Comparison of ENCODE assay signal across 8 cellular contexts in the genomic region with DNA sequence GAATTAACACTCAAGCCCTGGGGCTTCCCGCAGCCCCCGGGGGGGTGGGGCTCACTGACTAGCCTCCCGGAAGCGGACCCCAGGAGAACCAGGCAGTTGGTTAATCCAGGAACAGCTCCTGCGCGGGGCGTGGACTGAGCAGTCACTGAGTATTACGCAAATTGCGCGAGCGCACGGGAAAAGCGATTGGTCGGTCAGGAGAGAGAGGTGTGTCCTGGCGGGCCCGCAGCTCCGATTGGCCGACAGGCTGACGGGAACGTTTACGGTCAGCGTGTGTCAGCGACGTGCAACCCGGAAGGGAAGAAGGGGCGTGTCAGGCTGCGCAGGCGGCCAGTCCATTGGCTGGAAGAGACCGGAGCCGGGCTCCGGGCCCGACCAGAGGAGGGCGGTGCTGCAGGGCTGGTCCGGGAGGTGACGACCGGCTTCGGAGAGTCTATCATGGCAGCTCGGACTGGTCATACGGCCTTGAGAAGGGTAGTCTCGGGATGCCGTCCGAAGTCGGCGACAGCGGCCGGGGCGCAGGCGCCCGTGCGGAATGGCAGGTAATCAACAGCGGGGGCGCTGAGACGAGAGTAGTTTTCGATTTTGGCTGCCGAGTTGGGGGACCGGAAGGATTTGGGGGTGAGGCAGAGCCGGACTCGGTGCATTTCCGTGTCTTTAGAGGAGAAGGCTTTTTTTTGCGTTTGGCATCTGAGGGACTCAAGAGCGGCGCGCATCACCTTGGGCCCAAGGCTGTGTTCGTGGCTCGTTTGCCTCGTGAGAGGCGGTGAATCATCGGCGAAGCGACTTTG. TPM values are rescaled to one million over a fixed set of nuclear protein-coding genes. Genes with fewer than 3 reads are reported as not detected.
DNase-seq lines count a peak whose midpoint lies in the region; FAIRE-seq and TF ChIP-seq lines count a peak whose summit lies in the region.

A gene (plus strand): TSS at position 430 of the 791 bp plus-strand sequence. CDS start 9 bp downstream, at position 439.

- TF ChIP-seq CTCF in HFF-Myc (IDR thresholded peaks at IDR 0.05; ENCODE audit: low read depth, low read length, missing control alignments) (peak; percentile 21), subcutaneous adipose tissue (IDR thresholded peaks at IDR 0.05; ENCODE audit: low read depth) (no peak)

- WGBS in neuronal stem cell (ENCODE audit: extremely low coverage in 2 of 2, insufficient read length in 2 of 2, insufficient replicate concordance in 1 of 2), 2 donors = no CpG with 5 or more reads among the region's 70 CpGs

- no peak within 1 kb of the TSS for H3K23ac ChIP-seq in neuronal stem cell (ENCODE audit: low read depth, low read length, poor library complexity)

- peaks cover 13% of the 10 kb centered on the region for H3K36me3 Mint-ChIP-seq in activated naive CD4-positive, alpha-beta T cell treated with anti-CD3 and anti-CD28 coated beads for 36 hours (ENCODE audit: low read depth)

- no peaks in the 10 kb centered on the region for H3K27me3 ChIP-seq in neuronal stem cell (ENCODE audit: control insufficient read depth in 3 of 3, insufficient read depth in 3 of 3, low read depth in 1 of 3, low read length in 3 of 3)

- H3K36me3 ChIP-seq in neuronal stem cell (replicated peaks in 1 of 2; ENCODE audit: control insufficient read depth in 2 of 2, insufficient read depth in 2 of 2, low read length in 2 of 2) = no peaks in the 10 kb centered on the region

- H3K27ac ChIP-seq in neuronal stem cell (replicated peaks; ENCODE audit: low read length) = peak within 1 kb of the TSS; percentile 83

- H2AFZ ChIP-seq in neuronal stem cell (ENCODE audit: low read length) = peak within 1 kb of the TSS; percentile 93

- peaks cover 45% of the 10 kb centered on the region for H3K4me1 Mint-ChIP-seq in activated naive CD4-positive, alpha-beta T cell treated with anti-CD3 and anti-CD28 coated beads for 36 hours (ENCODE audit: low read depth)

- peak within 1 kb of the TSS; percentile 100 for H3K4me3 Mint-ChIP-seq in activated naive CD4-positive, alpha-beta T cell treated with anti-CD3 and anti-CD28 coated beads for 36 hours

- H3K4me1 ChIP-seq in neuronal stem cell (ENCODE audit: control insufficient read depth in 2 of 2, insufficient read depth in 1 of 2, low read depth in 1 of 2, low read length in 2 of 2) = peaks cover 2 to 4% of the 10 kb centered on the region in 2 donors

- H4K91ac ChIP-seq in neuronal stem cell (ENCODE audit: low read depth, low read length, poor library complexity) = no peak within 1 kb of the TSS

- H3K27ac Mint-ChIP-seq in activated naive CD4-positive, alpha-beta T cell treated with anti-CD3 and anti-CD28 coated beads for 36 hours = peak within 1 kb of the TSS; percentile 100

- H3K9me3 ChIP-seq in neuronal stem cell (replicated peaks in 1 of 2; ENCODE audit: control insufficient read depth in 2 of 2, insufficient read depth in 1 of 2, low read depth in 1 of 2, low read length in 2 of 2) = no peaks in the 10 kb centered on the region

- H3K18ac ChIP-seq in neuronal stem cell (ENCODE audit: low read length) = peak within 1 kb of the TSS; percentile 84

- peak within 1 kb of the TSS; percentile 71 for H3K4me2 ChIP-seq in neuronal stem cell (ENCODE audit: insufficient read depth, low read length, poor library complexity, severe bottlenecking)

- CTCF ChIA-PET in activated naive CD4-positive, alpha-beta T cell treated with anti-CD3 and anti-CD28 coated beads for 36 hours (lab: Charles Lee) = interaction anchor here (0.6 to 1.5 kb wide), 6 partner anchors 10 to 24 kb away, joined by 3 to 4 read pairs (median 4); a partner anchor contains a TSS

- no peak within 1 kb of the TSS for H3K4ac ChIP-seq in neuronal stem cell (ENCODE audit: low read length)

- H3K14ac ChIP-seq in neuronal stem cell (ENCODE audit: low read length) = no peak within 1 kb of the TSS

- no peaks in the 10 kb centered on the region for H3K27me3 Mint-ChIP-seq in activated naive CD4-positive, alpha-beta T cell treated with anti-CD3 and anti-CD28 coated beads for 36 hours (ENCODE audit: low read depth)

- H2BK120ac ChIP-seq in neuronal stem cell (ENCODE audit: low read depth, low read length) = no peak within 1 kb of the TSS

- H3K79me1 ChIP-seq in neuronal stem cell (ENCODE audit: low read depth, low read length) = no peaks in the 10 kb centered on the region

- no peak within 1 kb of the TSS for H2BK12ac ChIP-seq in neuronal stem cell (ENCODE audit: low read length)

- no peak within 1 kb of the TSS for H2BK15ac ChIP-seq in neuronal stem cell (ENCODE audit: low read length)

- H3K9ac ChIP-seq in neuronal stem cell (ENCODE audit: low read depth, low read length, poor library complexity) = peak within 1 kb of the TSS; percentile 91

- DNase-seq in GM04504 (ENCODE audit: low read depth) (peak; percentile 99), HFF-Myc (ENCODE audit: extremely low read depth, low read depth) (peak; percentile 99), NAMALWA (ENCODE audit: low spot score) (peak; percentile 99), SK-N-DZ (ENCODE audit: low spot score) (peak; percentile 100), frontal cortex (ENCODE audit: low spot score in 2 of 2) (peak; percentile 93 to 95), neuronal stem cell (ENCODE audit: low spot score) (peak; percentile 99)
- peak; percentile 99 for DNase-seq in activated naive CD4-positive, alpha-beta T cell treated with anti-CD3 and anti-CD28 coated beads for 36 hours

- H3K4me3 ChIP-seq in HFF-Myc (replicated peaks; ENCODE audit: low read depth, low read length) = peak within 1 kb of the TSS; percentile 80
- H3K4me3 ChIP-seq in neuronal stem cell (ENCODE audit: low read length in 2 of 2) = peak within 1 kb of the TSS; percentile 54 to 94

- FAIRE-seq in frontal cortex (lab: Jason Lieb, UNC) = peak; percentile 83

- intact Hi-C loops in activated naive CD4-positive, alpha-beta T cell treated with anti-CD3 and anti-CD28 coated beads for 36 hours (cut with micrococcal nuclease) = loop anchor here (1.0 to 2.0 kb wide), 10 partner anchors 18 to 1796 kb away; a partner anchor contains a TSS

- H3K9me3 Mint-ChIP-seq in activated naive CD4-positive, alpha-beta T cell treated with anti-CD3 and anti-CD28 coated beads for 36 hours = no peaks in the 10 kb centered on the region

- H2AK5ac ChIP-seq in neuronal stem cell (ENCODE audit: low read depth, low read length) = no peak within 1 kb of the TSS

- H4K8ac ChIP-seq in neuronal stem cell (ENCODE audit: low read depth, low read length) = no peak within 1 kb of the TSS

- H2BK5ac ChIP-seq in neuronal stem cell (ENCODE audit: low read length) = peak within 1 kb of the TSS; percentile 77

RNA-seq across cellular contexts. Expression of the gene that starts here (rescaled TPM):
- polyA plus RNA-seq in SK-N-DZ (2014; cell fraction: cytosol; rRNA removed) = 9.8 and 12.0 TPM in 2 replicates
- 1.6 and 3.1 TPM in 2 replicates for polyA plus RNA-seq in SK-N-DZ (2014; cell fraction: nucleus; rRNA removed)
- 10 to 100 TPM; 17.5 to 17.8 TPM for total RNA-seq in activated naive CD4-positive, alpha-beta T cell treated with anti-CD3 and anti-CD28 coated beads for 36 hours
- total RNA-seq in frontal cortex (35.9 TPM), subcutaneous adipose tissue (10 to 100 TPM; 23.4 to 38.0 (median 29.5) TPM)
- 7.1 TPM for polyA plus RNA-seq in neuronal stem cell (2013, experiment 1 of 2)
- 6.7 TPM for polyA plus RNA-seq in neuronal stem cell (2013, experiment 2 of 2)

Comparison
In these comparisons a context has a peak if more than half of its experiments do, and no peak if none do; other contexts are left out.
1. Peak in every context shown above with its lines: DNase-seq, H3K4me3 ChIP-seq and H3K27ac ChIP-seq.